24 cellular contexts compared by ENCODE assay signal in the genomic region with DNA sequence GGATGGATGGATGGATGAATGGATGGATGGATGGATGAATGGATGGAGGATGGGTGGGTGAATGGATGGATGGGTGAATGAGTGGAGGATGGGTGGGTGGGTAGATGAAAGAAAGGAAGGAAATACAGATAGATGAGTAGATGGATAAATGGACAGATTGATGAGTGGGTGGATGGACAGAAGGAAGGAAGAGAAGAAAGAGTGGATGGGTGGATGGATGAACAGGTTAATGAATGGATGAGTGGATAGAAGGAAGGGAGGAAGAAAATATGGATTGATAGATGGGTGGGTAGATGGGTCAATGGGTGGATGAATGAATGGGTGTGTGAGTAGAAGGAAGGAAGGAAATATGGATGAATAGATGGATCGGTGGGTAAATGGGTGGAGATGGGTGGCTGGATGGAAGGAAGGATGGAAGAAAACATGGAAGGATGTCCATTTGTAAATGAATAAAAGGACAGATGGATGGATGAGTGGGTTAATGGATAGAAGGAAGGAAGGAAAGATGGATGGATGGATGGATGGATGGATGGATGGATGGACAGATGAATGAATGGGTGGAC.
"Had no signal": no experiment of that assay in that cellular context is flagged by ENCODE, and none has a peak within 500 bp of the region (broad histone marks: within the 10 kb centered on the region; RNA-seq: fewer than 3 reads in every experiment).

No MANE protein-coding gene starts in this region.

- H3K36me3 ChIP-seq: left lung, lower lobe of right lung, ovary, right atrium auricular region, tibial nerve, vagina had no signal

- H3K9me3 Mint-ChIP-seq: type B pancreatic cell had no signal

- H3K4me3 Mint-ChIP-seq: natural killer cell; stimulated activated naive CD8-positive, alpha-beta T cell treated with anti-CD3 and anti-CD28 coated beads, Interleukin-15, amount 100 ng/mL, for 72 hours; type B pancreatic cell had no signal

- H3K27ac ChIP-seq: left lung, lower lobe of right lung, ovary, right atrium auricular region, skin epidermis, tibial nerve, vagina had no signal

- DNase-seq: hippocampal formation; left colon; mammary epithelial cell; mesenchymal stem cell; natural killer cell; ovary; stimulated activated CD4-positive, alpha-beta T cell treated with anti-CD3 and anti-CD28 coated beads, Interleukin-12 subunit alpha, Interleukin-12 subunit beta, amount 100 ng/mL, for 4 hours; stimulated activated CD4-positive, alpha-beta T cell treated with anti-CD3 and anti-CD28 coated beads, Interleukin-15, amount 100 ng/mL, for 24 hours; stimulated activated CD4-positive, alpha-beta T cell treated with anti-CD3 and anti-CD28 coated beads, Interleukin-2, amount 100 ng/mL, for 24 hours; stimulated activated CD4-positive, alpha-beta T cell treated with anti-CD3 and anti-CD28 coated beads, Interleukin-4, amount 100 ng/mL, for 1 hour; stimulated activated naive B cell treated with anti-CD40 and anti-IgM and Interleukin-4, amounts not matched to agents 10 μg/mL and 1 μg/mL and 100 μg/mL, for 72 hours; stimulated activated naive CD8-positive, alpha-beta T cell treated with anti-CD3 and anti-CD28 coated beads, Interleukin-15, amount 100 ng/mL, for 72 hours; substantia nigra had no signal

- H3K4me3 ChIP-seq: left lung, lower lobe of right lung, ovary, right atrium auricular region, skin epidermis, tibial nerve, vagina had no signal

- H3K9me3 ChIP-seq: left lung, lower lobe of right lung, ovary, right atrium auricular region, tibial nerve, vagina had no signal

- H3K27ac Mint-ChIP-seq: natural killer cell; progenitor cell of endocrine pancreas; stimulated activated naive B cell treated with anti-CD40 and anti-IgM and Interleukin-4, amounts not matched to agents 10 μg/mL and 1 μg/mL and 100 μg/mL, for 72 hours; stimulated activated naive CD8-positive, alpha-beta T cell treated with anti-CD3 and anti-CD28 coated beads, Interleukin-15, amount 100 ng/mL, for 72 hours; type B pancreatic cell had no signal

- H3K27me3 ChIP-seq: ovary, right atrium auricular region, tibial nerve, vagina had no signal

- H3K36me3 Mint-ChIP-seq: natural killer cell, type B pancreatic cell had no signal

- ATAC-seq: left colon; left lung; lower lobe of right lung; natural killer cell; sciatic nerve; stimulated activated naive B cell treated with anti-CD40 and anti-IgM and Interleukin-4, amounts not matched to agents 10 μg/mL and 1 μg/mL and 100 μg/mL, for 72 hours; stimulated activated naive CD8-positive, alpha-beta T cell treated with anti-CD3 and anti-CD28 coated beads, Interleukin-15, amount 100 ng/mL, for 72 hours had no signal

- FAIRE-seq: islet of Langerhans, kidney had no signal

- H3K27me3 Mint-ChIP-seq: stimulated activated naive CD8-positive, alpha-beta T cell treated with anti-CD3 and anti-CD28 coated beads, Interleukin-15, amount 100 ng/mL, for 72 hours had no signal
